In the genomic region with DNA sequence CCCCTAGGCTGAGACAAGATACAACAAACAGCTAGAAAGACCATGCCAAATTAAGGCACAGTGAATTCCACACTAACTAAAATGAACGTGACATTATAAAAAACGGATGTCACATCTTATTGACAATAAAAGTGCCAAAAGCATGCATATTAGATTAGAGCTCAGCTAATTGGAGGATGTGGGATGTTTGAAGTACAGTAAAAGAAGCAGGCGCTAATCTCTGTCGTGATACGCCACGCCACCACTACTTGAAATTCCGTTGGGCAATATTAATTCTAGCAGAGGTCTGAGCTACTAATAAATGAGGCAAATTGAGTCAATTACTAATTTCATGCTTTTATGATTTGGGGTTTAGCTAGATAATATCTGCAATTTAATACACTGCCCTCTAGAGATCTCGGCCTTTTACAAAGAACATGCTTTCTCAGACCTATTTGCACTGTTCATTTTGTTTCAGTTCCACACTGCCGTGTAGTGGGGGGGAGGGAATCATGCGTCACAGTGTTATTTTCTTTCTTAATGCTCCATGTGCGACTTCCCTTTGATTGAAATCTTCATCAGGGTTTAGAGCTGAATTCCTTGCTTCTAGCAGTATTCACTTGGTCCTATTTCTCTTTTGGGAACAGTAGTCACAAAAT, we compare ENCODE assay signal across 18 cellular contexts. TPM values are rescaled to one million over a fixed set of nuclear protein-coding genes. Genes with fewer than 3 reads are reported as not detected.
DNase-seq lines count a peak whose midpoint lies in the region; ATAC-seq and TF ChIP-seq lines count a peak whose summit lies in the region.
"Had no signal": no experiment of that assay in that cellular context is flagged by ENCODE, and none has a peak within 500 bp of the region (broad histone marks: within the 10 kb centered on the region; RNA-seq: fewer than 3 reads in every experiment).

No MANE protein-coding gene starts in this region.

- no peak overlapping the region for H3K27ac ChIP-seq in C4-2B

- no peaks in the 10 kb centered on the region for H3K27me3 Mint-ChIP-seq in mesothelial cell of epicardium (ENCODE audit: low read depth)
- H3K27me3 Mint-ChIP-seq: CD8-positive, alpha-beta memory T cell had no signal

- no peaks in the 10 kb centered on the region for H3K36me3 Mint-ChIP-seq in mesothelial cell of epicardium
- H3K36me3 Mint-ChIP-seq: CD8-positive, alpha-beta memory T cell had no signal

- TF ChIP-seq CTCF in C4-2B (conservative IDR thresholded peaks at IDR 0.05) (peak; percentile 24), mesothelial cell of epicardium (IDR thresholded peaks at IDR 0.05; ENCODE audit: unreplicated experiment) (no peak)

- no peaks in the 10 kb centered on the region for H3K9me3 Mint-ChIP-seq in mesothelial cell of epicardium

- H3K4me1 Mint-ChIP-seq in mesothelial cell of epicardium = peaks cover 32% of the 10 kb centered on the region
- H3K4me1 Mint-ChIP-seq: CD8-positive, alpha-beta memory T cell had no signal

- ATAC-seq in left lobe of liver (peak; percentile 82), HG03135 (IDR thresholded peaks at IDR 0.05; ENCODE audit: unreplicated experiment) (no peak)
- ATAC-seq: K562, Panc1 had no signal

- no peak overlapping the region for H3K27ac Mint-ChIP-seq in mesothelial cell of epicardium
- H3K27ac Mint-ChIP-seq: CD8-positive, alpha-beta memory T cell had no signal

- DNase-seq in MV-4-11 (lab: John Stamatoyannopoulos, UW) (peak; percentile 63), SK-N-DZ (ENCODE audit: low spot score) (peak; percentile 24), left lobe of liver (ENCODE audit: low spot score) (no peak), mesothelial cell of epicardium (ENCODE audit: low spot score in 2 of 2, unreplicated experiment in 2 of 2) (no peak), NCI-H774 (lab: John Stamatoyannopoulos, UW) (no peak), NCI-H187 treated with DMSO at 0.1 percent for 48 hours (lab: John Stamatoyannopoulos, UW) (no peak)
- DNase-seq: CD8-positive, alpha-beta memory T cell; EL; NCI-H1417 treated with DMSO at 0.1 percent for 48 hours; NCI-H2081 treated with DMSO at 0.1 percent for 48 hours; NCI-H69; SIG-M5; T-helper 1 cell had no signal

- no peak overlapping the region for H3K4me3 Mint-ChIP-seq in mesothelial cell of epicardium
- H3K4me3 Mint-ChIP-seq: CD8-positive, alpha-beta memory T cell had no signal

RNA-seq across cellular contexts. Expression of gene ROBO2, which starts 52.9 kb away (rescaled TPM):
- 6.5 and 7.1 TPM in 2 replicates for polyA plus RNA-seq in SK-N-DZ (2014; cell fraction: cytosol; rRNA removed)
- polyA plus RNA-seq in SK-N-DZ (2014; cell fraction: nucleus; rRNA removed) = 4.4 and 4.9 TPM in 2 replicates
- total RNA-seq in left lobe of liver = 0.20 TPM
- total RNA-seq in mesothelial cell of epicardium = 82.3 to 90.3 TPM (median 82.4 TPM) in 3 replicates
- total RNA-seq: CD8-positive, alpha-beta memory T cell; MCF 10A had no signal
- polyA plus RNA-seq: CD8-positive, alpha-beta memory T cell had no signal

Comparison
In these comparisons a context has a peak if more than half of its experiments do, and no peak if none do; other contexts are left out.
1. DNase-seq: peak in MV-4-11 (single experiment) and SK-N-DZ (single experiment); none in left lobe of liver (single experiment), mesothelial cell of epicardium (0 of 2), NCI-H774 (single experiment) and NCI-H187 treated with DMSO at 0.1 percent for 48 hours (single experiment).
2. RNA of gene ROBO2, which starts 52.9 kb away (total RNA-seq): 82.3 to 90.3 TPM in mesothelial cell of epicardium; 0.20 TPM in left lobe of liver (single experiment); every median in the first group is over 10 times any median in the second.